ENCODE assay signal across 1 cellular context in the genomic region with DNA sequence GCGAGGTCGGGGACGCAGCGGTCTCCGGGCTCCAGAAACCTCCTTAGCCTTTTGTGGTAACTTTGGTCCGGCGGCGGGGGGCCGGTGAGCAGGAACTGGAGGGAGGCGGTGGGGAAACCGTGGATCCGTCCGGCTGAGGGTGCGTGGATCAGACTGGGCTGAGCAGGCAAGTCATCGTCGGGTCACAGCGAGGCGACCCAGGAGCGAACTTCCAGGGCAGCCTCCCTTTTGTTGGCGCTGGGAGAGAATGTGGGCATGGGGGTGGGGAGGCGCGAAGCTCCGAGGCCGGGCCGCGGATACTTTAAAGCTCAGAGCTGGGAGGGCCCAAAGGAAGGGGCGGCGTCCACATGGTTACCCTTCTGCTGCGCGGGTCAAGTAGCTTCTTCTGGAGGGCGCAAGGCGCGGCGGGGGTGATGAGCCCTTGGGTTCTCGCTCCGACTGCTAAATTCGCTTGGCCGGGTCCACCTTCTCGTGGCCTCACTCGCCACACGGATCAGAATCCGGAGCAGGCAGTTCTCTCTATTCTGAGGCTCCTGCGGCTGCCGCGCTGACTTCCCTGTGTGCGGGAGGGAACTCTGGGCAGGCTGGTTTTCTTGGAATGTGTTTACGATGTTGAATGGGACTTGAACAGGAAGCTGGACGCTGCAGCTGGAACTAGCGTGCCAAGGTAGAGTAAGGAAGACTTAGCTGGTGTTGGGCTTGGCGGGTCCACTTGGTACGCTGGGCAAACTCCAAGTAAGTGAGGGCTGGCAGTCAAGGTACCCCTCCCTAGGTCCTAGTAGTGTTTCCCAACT.
A peak's percentile ranks its signal among the peaks of the same experiment; 100 is the strongest.
TF ChIP-seq lines count a peak whose summit lies in the region.

No MANE protein-coding gene starts in this region.

TF ChIP-seq in K562, 482 proteins besides CTCF, POLR2A, EP300 and RAD21 (continued from another document and continues in another):
- no peak for TF ChIP-seq CREBBP (IDR thresholded peaks at IDR 0.05; ENCODE audit: low read depth, low read length)
- TF ChIP-seq, protein P1, sequence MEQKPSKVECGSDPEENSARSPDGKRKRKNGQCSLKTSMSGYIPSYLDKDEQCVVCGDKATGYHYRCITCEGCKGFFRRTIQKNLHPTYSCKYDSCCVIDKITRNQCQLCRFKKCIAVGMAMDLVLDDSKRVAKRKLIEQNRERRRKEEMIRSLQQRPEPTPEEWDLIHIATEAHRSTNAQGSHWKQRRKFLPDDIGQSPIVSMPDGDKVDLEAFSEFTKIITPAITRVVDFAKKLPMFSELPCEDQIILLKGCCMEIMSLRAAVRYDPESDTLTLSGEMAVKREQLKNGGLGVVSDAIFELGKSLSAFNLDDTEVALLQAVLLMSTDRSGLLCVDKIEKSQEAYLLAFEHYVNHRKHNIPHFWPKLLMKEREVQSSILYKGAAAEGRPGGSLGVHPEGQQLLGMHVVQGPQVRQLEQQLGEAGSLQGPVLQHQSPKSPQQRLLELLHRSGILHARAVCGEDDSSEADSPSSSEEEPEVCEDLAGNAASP (IDR thresholded peaks at IDR 0.05) = no peak
- no peak for TF ChIP-seq SMARCB1 (IDR thresholded peaks at IDR 0.05; ENCODE audit: insufficient read length, low read depth)
- TF ChIP-seq STAT5B (CRISPR knock-in tag; IDR thresholded peaks at IDR 0.05) = no peak
- TF ChIP-seq ZNF316 (IDR thresholded peaks at IDR 0.05) = no peak
- peak; percentile 61 to 67 for TF ChIP-seq NRF1 (conservative IDR thresholded peaks at IDR 0.05 in 1 of 2, IDR thresholded peaks at IDR 0.05 in 1 of 2)
- no peak for TF ChIP-seq ZZZ3 (IDR thresholded peaks at IDR 0.05)
- TF ChIP-seq HMGN3 (IDR thresholded peaks at IDR 0.05; ENCODE audit: borderline replicate concordance, extremely low read depth, insufficient read length, low read depth, low read length) = no peak
- TF ChIP-seq MCM3 (IDR thresholded peaks at IDR 0.05) = no peak
- TF ChIP-seq ZNF586 (CRISPR knock-in tag; conservative IDR thresholded peaks at IDR 0.05) = no peak
- TF ChIP-seq MEIS2 (IDR thresholded peaks at IDR 0.05; ENCODE audit: partially characterized antibody) = no peak
- no peak for TF ChIP-seq MTA1 (IDR thresholded peaks at IDR 0.05; ENCODE audit: borderline replicate concordance)
- no peak for TF ChIP-seq WHSC1 (IDR thresholded peaks at IDR 0.05; ENCODE audit: low read length)
- no peak for TF ChIP-seq KLF16 (IDR thresholded peaks at IDR 0.05)
- TF ChIP-seq RBFOX2 (IDR thresholded peaks at IDR 0.05; ENCODE audit: low read depth, low read length) = peak; percentile 78
- no peak for TF ChIP-seq ZC3H8 (IDR thresholded peaks at IDR 0.05)
- TF ChIP-seq SIRT6 (IDR thresholded peaks at IDR 0.05; ENCODE audit: low read depth, low read length) = no peak
- no peak for TF ChIP-seq CAMTA2 (CRISPR knock-in tag; conservative IDR thresholded peaks at IDR 0.05)
- no peak for TF ChIP-seq ARID2 (IDR thresholded peaks at IDR 0.05)
- TF ChIP-seq, protein P2, sequence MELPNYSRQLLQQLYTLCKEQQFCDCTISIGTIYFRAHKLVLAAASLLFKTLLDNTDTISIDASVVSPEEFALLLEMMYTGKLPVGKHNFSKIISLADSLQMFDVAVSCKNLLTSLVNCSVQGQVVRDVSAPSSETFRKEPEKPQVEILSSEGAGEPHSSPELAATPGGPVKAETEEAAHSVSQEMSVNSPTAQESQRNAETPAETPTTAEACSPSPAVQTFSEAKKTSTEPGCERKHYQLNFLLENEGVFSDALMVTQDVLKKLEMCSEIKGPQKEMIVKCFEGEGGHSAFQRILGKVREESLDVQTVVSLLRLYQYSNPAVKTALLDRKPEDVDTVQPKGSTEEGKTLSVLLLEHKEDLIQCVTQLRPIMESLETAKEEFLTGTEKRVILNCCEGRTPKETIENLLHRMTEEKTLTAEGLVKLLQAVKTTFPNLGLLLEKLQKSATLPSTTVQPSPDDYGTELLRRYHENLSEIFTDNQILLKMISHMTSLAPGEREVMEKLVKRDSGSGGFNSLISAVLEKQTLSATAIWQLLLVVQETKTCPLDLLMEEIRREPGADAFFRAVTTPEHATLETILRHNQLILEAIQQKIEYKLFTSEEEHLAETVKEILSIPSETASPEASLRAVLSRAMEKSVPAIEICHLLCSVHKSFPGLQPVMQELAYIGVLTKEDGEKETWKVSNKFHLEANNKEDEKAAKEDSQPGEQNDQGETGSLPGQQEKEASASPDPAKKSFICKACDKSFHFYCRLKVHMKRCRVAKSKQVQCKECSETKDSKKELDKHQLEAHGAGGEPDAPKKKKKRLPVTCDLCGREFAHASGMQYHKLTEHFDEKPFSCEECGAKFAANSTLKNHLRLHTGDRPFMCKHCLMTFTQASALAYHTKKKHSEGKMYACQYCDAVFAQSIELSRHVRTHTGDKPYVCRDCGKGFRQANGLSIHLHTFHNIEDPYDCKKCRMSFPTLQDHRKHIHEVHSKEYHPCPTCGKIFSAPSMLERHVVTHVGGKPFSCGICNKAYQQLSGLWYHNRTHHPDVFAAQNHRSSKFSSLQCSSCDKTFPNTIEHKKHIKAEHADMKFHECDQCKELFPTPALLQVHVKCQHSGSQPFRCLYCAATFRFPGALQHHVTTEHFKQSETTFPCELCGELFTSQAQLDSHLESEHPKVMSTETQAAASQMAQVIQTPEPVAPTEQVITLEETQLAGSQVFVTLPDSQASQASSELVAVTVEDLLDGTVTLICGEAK (IDR thresholded peaks at IDR 0.05) = no peak
- TF ChIP-seq, protein P2 (CRISPR knock-in tag; IDR thresholded peaks at IDR 0.05) = no peak
- TF ChIP-seq RBM25 (IDR thresholded peaks at IDR 0.05; ENCODE audit: low read depth, low read length, severe bottlenecking) = no peak
- TF ChIP-seq SP2 (IDR thresholded peaks at IDR 0.05; ENCODE audit: extremely low read depth, low read depth, low read length, poor library complexity, severe bottlenecking) = no peak
- TF ChIP-seq POLR2AphosphoS5 (IDR thresholded peaks at IDR 0.05; ENCODE audit: control insufficient read depth, insufficient read depth, low read depth, low read length) = no peak
- TF ChIP-seq, protein P3, sequence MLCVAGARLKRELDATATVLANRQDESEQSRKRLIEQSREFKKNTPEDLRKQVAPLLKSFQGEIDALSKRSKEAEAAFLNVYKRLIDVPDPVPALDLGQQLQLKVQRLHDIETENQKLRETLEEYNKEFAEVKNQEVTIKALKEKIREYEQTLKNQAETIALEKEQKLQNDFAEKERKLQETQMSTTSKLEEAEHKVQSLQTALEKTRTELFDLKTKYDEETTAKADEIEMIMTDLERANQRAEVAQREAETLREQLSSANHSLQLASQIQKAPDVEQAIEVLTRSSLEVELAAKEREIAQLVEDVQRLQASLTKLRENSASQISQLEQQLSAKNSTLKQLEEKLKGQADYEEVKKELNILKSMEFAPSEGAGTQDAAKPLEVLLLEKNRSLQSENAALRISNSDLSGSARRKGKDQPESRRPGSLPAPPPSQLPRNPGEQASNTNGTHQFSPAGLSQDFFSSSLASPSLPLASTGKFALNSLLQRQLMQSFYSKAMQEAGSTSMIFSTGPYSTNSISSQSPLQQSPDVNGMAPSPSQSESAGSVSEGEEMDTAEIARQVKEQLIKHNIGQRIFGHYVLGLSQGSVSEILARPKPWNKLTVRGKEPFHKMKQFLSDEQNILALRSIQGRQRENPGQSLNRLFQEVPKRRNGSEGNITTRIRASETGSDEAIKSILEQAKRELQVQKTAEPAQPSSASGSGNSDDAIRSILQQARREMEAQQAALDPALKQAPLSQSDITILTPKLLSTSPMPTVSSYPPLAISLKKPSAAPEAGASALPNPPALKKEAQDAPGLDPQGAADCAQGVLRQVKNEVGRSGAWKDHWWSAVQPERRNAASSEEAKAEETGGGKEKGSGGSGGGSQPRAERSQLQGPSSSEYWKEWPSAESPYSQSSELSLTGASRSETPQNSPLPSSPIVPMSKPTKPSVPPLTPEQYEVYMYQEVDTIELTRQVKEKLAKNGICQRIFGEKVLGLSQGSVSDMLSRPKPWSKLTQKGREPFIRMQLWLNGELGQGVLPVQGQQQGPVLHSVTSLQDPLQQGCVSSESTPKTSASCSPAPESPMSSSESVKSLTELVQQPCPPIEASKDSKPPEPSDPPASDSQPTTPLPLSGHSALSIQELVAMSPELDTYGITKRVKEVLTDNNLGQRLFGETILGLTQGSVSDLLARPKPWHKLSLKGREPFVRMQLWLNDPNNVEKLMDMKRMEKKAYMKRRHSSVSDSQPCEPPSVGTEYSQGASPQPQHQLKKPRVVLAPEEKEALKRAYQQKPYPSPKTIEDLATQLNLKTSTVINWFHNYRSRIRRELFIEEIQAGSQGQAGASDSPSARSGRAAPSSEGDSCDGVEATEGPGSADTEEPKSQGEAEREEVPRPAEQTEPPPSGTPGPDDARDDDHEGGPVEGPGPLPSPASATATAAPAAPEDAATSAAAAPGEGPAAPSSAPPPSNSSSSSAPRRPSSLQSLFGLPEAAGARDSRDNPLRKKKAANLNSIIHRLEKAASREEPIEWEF (CRISPR knock-in tag; IDR thresholded peaks at IDR 0.05) = no peak
- no peak for TF ChIP-seq ZC3H4 (CRISPR knock-in tag; IDR thresholded peaks at IDR 0.05; ENCODE audit: borderline replicate concordance)
- TF ChIP-seq, protein P4, sequence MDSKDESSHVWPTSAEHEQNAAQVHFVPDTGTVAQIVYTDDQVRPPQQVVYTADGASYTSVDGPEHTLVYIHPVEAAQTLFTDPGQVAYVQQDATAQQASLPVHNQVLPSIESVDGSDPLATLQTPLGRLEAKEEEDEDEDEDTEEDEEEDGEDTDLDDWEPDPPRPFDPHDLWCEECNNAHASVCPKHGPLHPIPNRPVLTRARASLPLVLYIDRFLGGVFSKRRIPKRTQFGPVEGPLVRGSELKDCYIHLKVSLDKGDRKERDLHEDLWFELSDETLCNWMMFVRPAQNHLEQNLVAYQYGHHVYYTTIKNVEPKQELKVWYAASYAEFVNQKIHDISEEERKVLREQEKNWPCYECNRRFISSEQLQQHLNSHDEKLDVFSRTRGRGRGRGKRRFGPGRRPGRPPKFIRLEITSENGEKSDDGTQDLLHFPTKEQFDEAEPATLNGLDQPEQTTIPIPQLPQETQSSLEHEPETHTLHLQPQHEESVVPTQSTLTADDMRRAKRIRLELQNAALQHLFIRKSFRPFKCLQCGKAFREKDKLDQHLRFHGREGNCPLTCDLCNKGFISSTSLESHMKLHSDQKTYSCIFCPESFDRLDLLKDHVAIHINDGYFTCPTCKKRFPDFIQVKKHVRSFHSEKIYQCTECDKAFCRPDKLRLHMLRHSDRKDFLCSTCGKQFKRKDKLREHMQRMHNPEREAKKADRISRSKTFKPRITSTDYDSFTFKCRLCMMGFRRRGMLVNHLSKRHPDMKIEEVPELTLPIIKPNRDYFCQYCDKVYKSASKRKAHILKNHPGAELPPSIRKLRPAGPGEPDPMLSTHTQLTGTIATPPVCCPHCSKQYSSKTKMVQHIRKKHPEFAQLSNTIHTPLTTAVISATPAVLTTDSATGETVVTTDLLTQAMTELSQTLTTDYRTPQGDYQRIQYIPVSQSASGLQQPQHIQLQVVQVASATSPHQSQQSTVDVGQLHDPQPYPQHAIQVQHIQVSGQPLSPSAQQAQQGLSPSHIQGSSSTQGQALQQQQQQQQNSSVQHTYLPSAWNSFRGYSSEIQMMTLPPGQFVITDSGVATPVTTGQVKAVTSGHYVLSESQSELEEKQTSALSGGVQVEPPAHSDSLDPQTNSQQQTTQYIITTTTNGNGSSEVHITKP (IDR thresholded peaks at IDR 0.05; ENCODE audit: partially characterized antibody) = peak; percentile 76
- no peak for TF ChIP-seq ADNP (tag; IDR thresholded peaks at IDR 0.05)
- no peak for TF ChIP-seq ZNF408 (CRISPR knock-in tag; IDR thresholded peaks at IDR 0.05; ENCODE audit: low read depth)
- TF ChIP-seq NFYB (IDR thresholded peaks at IDR 0.05; ENCODE audit: extremely low read depth, insufficient read length) = no peak
- TF ChIP-seq CREB1 (IDR thresholded peaks at IDR 0.05) = no peak
- no peak for TF ChIP-seq CREB1 (CRISPR knock-in tag; IDR thresholded peaks at IDR 0.05)
- no peak for TF ChIP-seq DDX20 (tag; IDR thresholded peaks at IDR 0.05; ENCODE audit: low read depth)
- TF ChIP-seq NCOR1 (IDR thresholded peaks at IDR 0.05) = no peak
- TF ChIP-seq SAP30 (IDR thresholded peaks at IDR 0.05; ENCODE audit: borderline replicate concordance, insufficient read depth, low read depth, low read length, poor library complexity, severe bottlenecking) = peak; percentile 39
- TF ChIP-seq, protein P5, sequence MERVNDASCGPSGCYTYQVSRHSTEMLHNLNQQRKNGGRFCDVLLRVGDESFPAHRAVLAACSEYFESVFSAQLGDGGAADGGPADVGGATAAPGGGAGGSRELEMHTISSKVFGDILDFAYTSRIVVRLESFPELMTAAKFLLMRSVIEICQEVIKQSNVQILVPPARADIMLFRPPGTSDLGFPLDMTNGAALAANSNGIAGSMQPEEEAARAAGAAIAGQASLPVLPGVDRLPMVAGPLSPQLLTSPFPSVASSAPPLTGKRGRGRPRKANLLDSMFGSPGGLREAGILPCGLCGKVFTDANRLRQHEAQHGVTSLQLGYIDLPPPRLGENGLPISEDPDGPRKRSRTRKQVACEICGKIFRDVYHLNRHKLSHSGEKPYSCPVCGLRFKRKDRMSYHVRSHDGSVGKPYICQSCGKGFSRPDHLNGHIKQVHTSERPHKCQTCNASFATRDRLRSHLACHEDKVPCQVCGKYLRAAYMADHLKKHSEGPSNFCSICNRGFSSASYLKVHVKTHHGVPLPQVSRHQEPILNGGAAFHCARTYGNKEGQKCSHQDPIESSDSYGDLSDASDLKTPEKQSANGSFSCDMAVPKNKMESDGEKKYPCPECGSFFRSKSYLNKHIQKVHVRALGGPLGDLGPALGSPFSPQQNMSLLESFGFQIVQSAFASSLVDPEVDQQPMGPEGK (CRISPR knock-in tag; IDR thresholded peaks at IDR 0.05; ENCODE audit: borderline replicate concordance) = no peak
